Comparison of ENCODE assay signal across 22 cellular contexts in the genomic region with DNA sequence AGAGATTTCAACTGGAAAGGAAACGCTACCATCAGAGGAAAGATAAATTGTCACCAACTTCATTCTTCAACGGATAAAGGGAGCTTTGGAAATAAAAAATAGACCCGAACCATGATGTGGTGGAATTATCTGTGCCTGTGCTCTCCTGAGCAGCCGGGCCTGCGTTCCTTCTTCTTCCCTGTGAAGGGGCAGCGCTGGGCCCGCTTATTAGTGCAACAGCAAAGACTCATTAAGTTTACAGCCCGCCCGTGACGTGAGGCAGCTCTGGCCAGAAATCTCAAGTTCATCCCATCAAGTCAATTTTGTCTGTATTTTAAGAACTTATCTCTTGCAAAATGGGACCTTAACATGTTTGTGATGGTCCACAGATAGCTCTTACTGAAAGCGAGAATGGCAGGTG.
"Had no signal": no experiment of that assay in that cellular context is flagged by ENCODE, and none has a peak within 500 bp of the region (broad histone marks: within the 10 kb centered on the region; RNA-seq: fewer than 3 reads in every experiment).

No MANE protein-coding gene starts in this region.

- ATAC-seq: activated T-helper 17 cell treated with anti-CD3 and anti-CD28 coated beads, Interleukin-2, amount 50 U/mL, for 72 hours had no signal

- DNase-seq: activated CD4-positive, alpha-beta memory T cell treated with anti-CD3 and anti-CD28 coated beads, Interleukin-2, amount 10 ng/mL, durations not matched to agents 7 days and 5 days; activated CD4-positive, alpha-beta T cell treated with anti-CD3 and anti-CD28 coated beads for 1 hour; activated CD4-positive, alpha-beta T cell treated with anti-CD3 and anti-CD28 coated beads, Interleukin-2, amount 50 U/mL, for 1 hour; activated naive CD4-positive, alpha-beta T cell treated with anti-CD3 and anti-CD28 coated beads, Interleukin-2, amount 50 U/mL, for 16 hours; activated naive CD8-positive, alpha-beta T cell treated with anti-CD3 and anti-CD28 coated beads, Interleukin-2, amount 10 ng/mL, durations not matched to agents 7 days and 5 days; activated T-cell treated with anti-CD3 and anti-CD28 coated beads for 4 hours; activated T-cell treated with anti-CD3 and anti-CD28 coated beads, Interleukin-2, amount 50 U/mL, for 48 hours; adrenal gland; anterior cingulate cortex; caudate nucleus; KG1; NCI-H1048; NCI-H1417 treated with DMSO at 0.1 percent for 48 hours; NCI-H187 treated with DMSO at 0.1 percent for 48 hours; NCI-H2081 treated with DMSO at 0.1 percent for 48 hours; NCI-H2171; NCI-H2227 treated with DMSO at 0.1 percent for 48 hours; NCI-H446 treated with DMSO at 0.1 percent for 48 hours; NCI-H524 treated with DMSO at 0.1 percent for 48 hours; NCI-H82; SHP77 treated with DMSO at 0.1 percent for 48 hours had no signal
